1 cellular context compared by ENCODE assay signal in genomic region chr17:73290399-73291259, GRCh38.
TF ChIP-seq lines count a peak whose summit lies in the region.

No MANE protein-coding gene starts in this region.

TF ChIP-seq in SK-N-SH treated with all-trans-retinoic acid at 6 μM for 48 hours, 23 proteins besides CTCF, POLR2A, EP300 and RAD21 (continued from another document):
- TF ChIP-seq, protein P1, sequence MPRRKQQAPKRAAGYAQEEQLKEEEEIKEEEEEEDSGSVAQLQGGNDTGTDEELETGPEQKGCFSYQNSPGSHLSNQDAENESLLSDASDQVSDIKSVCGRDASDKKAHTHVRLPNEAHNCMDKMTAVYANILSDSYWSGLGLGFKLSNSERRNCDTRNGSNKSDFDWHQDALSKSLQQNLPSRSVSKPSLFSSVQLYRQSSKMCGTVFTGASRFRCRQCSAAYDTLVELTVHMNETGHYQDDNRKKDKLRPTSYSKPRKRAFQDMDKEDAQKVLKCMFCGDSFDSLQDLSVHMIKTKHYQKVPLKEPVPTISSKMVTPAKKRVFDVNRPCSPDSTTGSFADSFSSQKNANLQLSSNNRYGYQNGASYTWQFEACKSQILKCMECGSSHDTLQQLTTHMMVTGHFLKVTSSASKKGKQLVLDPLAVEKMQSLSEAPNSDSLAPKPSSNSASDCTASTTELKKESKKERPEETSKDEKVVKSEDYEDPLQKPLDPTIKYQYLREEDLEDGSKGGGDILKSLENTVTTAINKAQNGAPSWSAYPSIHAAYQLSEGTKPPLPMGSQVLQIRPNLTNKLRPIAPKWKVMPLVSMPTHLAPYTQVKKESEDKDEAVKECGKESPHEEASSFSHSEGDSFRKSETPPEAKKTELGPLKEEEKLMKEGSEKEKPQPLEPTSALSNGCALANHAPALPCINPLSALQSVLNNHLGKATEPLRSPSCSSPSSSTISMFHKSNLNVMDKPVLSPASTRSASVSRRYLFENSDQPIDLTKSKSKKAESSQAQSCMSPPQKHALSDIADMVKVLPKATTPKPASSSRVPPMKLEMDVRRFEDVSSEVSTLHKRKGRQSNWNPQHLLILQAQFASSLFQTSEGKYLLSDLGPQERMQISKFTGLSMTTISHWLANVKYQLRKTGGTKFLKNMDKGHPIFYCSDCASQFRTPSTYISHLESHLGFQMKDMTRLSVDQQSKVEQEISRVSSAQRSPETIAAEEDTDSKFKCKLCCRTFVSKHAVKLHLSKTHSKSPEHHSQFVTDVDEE (CRISPR knock-in tag; IDR thresholded peaks at IDR 0.05): no peak
- TF ChIP-seq CREB5 (CRISPR knock-in tag; IDR thresholded peaks at IDR 0.05; ENCODE audit: low read depth) (no peak), TOX (CRISPR knock-in tag; IDR thresholded peaks at IDR 0.05; ENCODE audit: borderline replicate concordance) (no peak), BACH2 (CRISPR knock-in tag; IDR thresholded peaks at IDR 0.05; ENCODE audit: borderline replicate concordance) (no peak), ZNF8 (CRISPR knock-in tag; IDR thresholded peaks at IDR 0.05) (no peak)
TF ChIP-seq in SK-N-SH treated with all-trans-retinoic acid at 6 μM for 48 hours: peak in this region for 0.
